36 cellular contexts compared by ENCODE assay signal in genomic region chr4:130067419-130067818, GRCh38.
"Had no signal": no experiment of that assay in that cellular context is flagged by ENCODE, and none has a peak within 500 bp of the region (broad histone marks: within the 10 kb centered on the region; RNA-seq: fewer than 3 reads in every experiment).

No MANE protein-coding gene starts in this region.

- H3K4me1 Mint-ChIP-seq: activated B cell treated with CpG ODN at 0.5 μM for 24 hours; activated CD4-positive, alpha-beta T cell treated with anti-CD3 and anti-CD28 coated beads, Interleukin-2, amount 10 ng/mL, durations not matched to agents 24 days and 14 days; activated naive CD4-positive, alpha-beta T cell treated with anti-CD3 and anti-CD28 coated beads, Interleukin-2, amount 10 ng/mL, durations not matched to agents 7 days and 5 days; activated naive CD4-positive, alpha-beta T cell treated with anti-CD3 and anti-CD28 coated beads, Interleukin-2, amount 50 U/mL, for 24 hours; activated naive CD8-positive, alpha-beta T cell treated with anti-CD3 and anti-CD28 coated beads, Interleukin-2, amount 10 ng/mL, durations not matched to agents 7 days and 5 days; activated naive CD8-positive, alpha-beta T cell treated with anti-CD3 and anti-CD28 coated beads, Interleukin-2, amount 50 U/mL, for 24 hours; brain; central memory CD8-positive, alpha-beta T cell had no signal

- H3K9me3 ChIP-seq: ascending aorta had no signal

- H3K27me3 ChIP-seq: ascending aorta, cardiac muscle cell had no signal

- H3K27ac Mint-ChIP-seq: activated B cell treated with CpG ODN at 0.5 μM for 24 hours; activated CD4-positive, alpha-beta memory T cell treated with anti-CD3 and anti-CD28 coated beads for 36 hours; activated CD4-positive, alpha-beta T cell treated with anti-CD3 and anti-CD28 coated beads, Interleukin-2, amount 10 ng/mL, durations not matched to agents 24 days and 14 days; activated CD8-positive, alpha-beta T cell treated with anti-CD3 and anti-CD28 coated beads for 36 hours; activated naive CD4-positive, alpha-beta T cell treated with anti-CD3 and anti-CD28 coated beads, Interleukin-2, amount 10 ng/mL, durations not matched to agents 7 days and 5 days; activated naive CD4-positive, alpha-beta T cell treated with anti-CD3 and anti-CD28 coated beads, Interleukin-2, amount 50 U/mL, for 24 hours; activated naive CD8-positive, alpha-beta T cell; activated naive CD8-positive, alpha-beta T cell treated with anti-CD3 and anti-CD28 coated beads, Interleukin-2, amount 10 ng/mL, durations not matched to agents 7 days and 5 days; activated naive CD8-positive, alpha-beta T cell treated with anti-CD3 and anti-CD28 coated beads, Interleukin-2, amount 50 U/mL, for 24 hours; activated T-cell treated with anti-CD3 and anti-CD28 coated beads, Interleukin-2, amount 50 U/mL, for 24 hours; activated T-helper 2 cell treated with anti-CD3 and anti-CD28 coated beads, Interferon-gamma antibody, Interleukin-2, Interleukin-4, amounts not matched to agents 10 μg/mL and 5 μg/mL and 100 μg/mL, durations not matched to agents 14 hours and 24 hours and 36 hours; brain; T-helper 1 cell treated with Interleukin-12 subunit alpha and Interleukin-12 subunit beta and Interleukin-4 antibody, amounts not matched to agents 30 μg/mL and 1 μg/mL, for 36 hours; T-helper 2 cell treated with Interferon-gamma antibody and Interleukin-4, amounts not matched to agents 5 μg/mL and 100 μg/mL, for 36 hours had no signal

- H3K4me3 ChIP-seq: ascending aorta, cardiac muscle cell had no signal

- H3K27ac ChIP-seq: ascending aorta, cardiac muscle cell, VCaP had no signal

- H3K4me1 ChIP-seq: ascending aorta had no signal

- H3K36me3 ChIP-seq: ascending aorta, cardiac muscle cell had no signal

- DNase-seq: activated B cell treated with CpG ODN at 0.5 μM for 24 hours; activated CD4-positive, alpha-beta memory T cell treated with anti-CD3 and anti-CD28 coated beads for 36 hours; activated CD4-positive, alpha-beta T cell treated with anti-CD3 and anti-CD28 coated beads for 4 hours; activated CD4-positive, alpha-beta T cell treated with anti-CD3 and anti-CD28 coated beads, Interleukin-2, amount 10 ng/mL, durations not matched to agents 24 days and 14 days; activated CD4-positive, alpha-beta T cell treated with anti-CD3 and anti-CD28 coated beads, Interleukin-2, amount 50 U/mL, for 1 hour; activated CD4-positive, alpha-beta T cell treated with anti-CD3 and anti-CD28 coated beads, Interleukin-2, amount 50 U/mL, for 4 hours; activated CD4-positive, CD25-positive, alpha-beta regulatory T cell treated with anti-CD3 and anti-CD28 coated beads, Interleukin-2, amount 50 U/mL, for 72 hours; activated CD8-positive, alpha-beta memory T cell treated with anti-CD3 and anti-CD28 coated beads, Interleukin-2, amount 50 U/mL, for 48 hours; activated CD8-positive, alpha-beta T cell treated with anti-CD3 and anti-CD28 coated beads for 36 hours; activated effector memory CD4-positive, alpha-beta T cell treated with Interleukin-2 at 50 U/mL for 16 hours; activated gamma-delta T cell; activated naive CD4-positive, alpha-beta T cell treated with anti-CD3 and anti-CD28 coated beads, Interleukin-2, amount 10 ng/mL, durations not matched to agents 7 days and 5 days; activated naive CD4-positive, alpha-beta T cell treated with Interleukin-2 at 50 U/mL for 16 hours; activated naive CD8-positive, alpha-beta T cell treated with anti-CD3 and anti-CD28 coated beads, Interleukin-2, amount 10 ng/mL, durations not matched to agents 7 days and 5 days; activated naive CD8-positive, alpha-beta T cell treated with anti-CD3 and anti-CD28 coated beads, Interleukin-2, amount 50 U/mL, for 24 hours; activated T-cell treated with anti-CD3 and anti-CD28 coated beads, Interleukin-2, amount 50 U/mL, for 24 hours; activated T-cell treated with anti-CD3 and anti-CD28 coated beads, Interleukin-2, amount 50 U/mL, for 48 hours; amygdala; anterior cingulate cortex; caudate nucleus; SW 1271; T-helper 1 cell; T-helper 2 cell; T-helper 9 cell had no signal

- H3K27me3 Mint-ChIP-seq: activated B cell treated with CpG ODN at 0.5 μM for 24 hours; activated CD4-positive, alpha-beta memory T cell treated with anti-CD3 and anti-CD28 coated beads for 36 hours; activated CD4-positive, alpha-beta T cell treated with anti-CD3 and anti-CD28 coated beads, Interleukin-2, amount 10 ng/mL, durations not matched to agents 24 days and 14 days; activated CD8-positive, alpha-beta T cell treated with anti-CD3 and anti-CD28 coated beads for 36 hours; activated naive CD4-positive, alpha-beta T cell treated with anti-CD3 and anti-CD28 coated beads, Interleukin-2, amount 10 ng/mL, durations not matched to agents 7 days and 5 days; activated naive CD4-positive, alpha-beta T cell treated with anti-CD3 and anti-CD28 coated beads, Interleukin-2, amount 50 U/mL, for 24 hours; activated naive CD8-positive, alpha-beta T cell; activated naive CD8-positive, alpha-beta T cell treated with anti-CD3 and anti-CD28 coated beads, Interleukin-2, amount 10 ng/mL, durations not matched to agents 7 days and 5 days; activated naive CD8-positive, alpha-beta T cell treated with anti-CD3 and anti-CD28 coated beads, Interleukin-2, amount 50 U/mL, for 24 hours; activated T-cell treated with anti-CD3 and anti-CD28 coated beads, Interleukin-2, amount 50 U/mL, for 24 hours; brain; central memory CD8-positive, alpha-beta T cell had no signal

- H3K36me3 Mint-ChIP-seq: activated CD4-positive, alpha-beta memory T cell treated with anti-CD3 and anti-CD28 coated beads for 36 hours; activated naive CD4-positive, alpha-beta T cell treated with anti-CD3 and anti-CD28 coated beads, Interleukin-2, amount 10 ng/mL, durations not matched to agents 7 days and 5 days; activated naive CD4-positive, alpha-beta T cell treated with anti-CD3 and anti-CD28 coated beads, Interleukin-2, amount 50 U/mL, for 24 hours; activated naive CD8-positive, alpha-beta T cell; activated naive CD8-positive, alpha-beta T cell treated with anti-CD3 and anti-CD28 coated beads, Interleukin-2, amount 10 ng/mL, durations not matched to agents 7 days and 5 days; brain had no signal

- ATAC-seq: activated CD8-positive, alpha-beta T cell treated with anti-CD3 and anti-CD28 coated beads for 36 hours; activated naive CD8-positive, alpha-beta T cell treated with anti-CD3 and anti-CD28 coated beads, Interleukin-2, amount 50 U/mL, for 24 hours had no signal

- H3K9me3 Mint-ChIP-seq: activated B cell treated with CpG ODN at 0.5 μM for 24 hours; activated CD4-positive, alpha-beta memory T cell treated with anti-CD3 and anti-CD28 coated beads for 36 hours; activated CD4-positive, alpha-beta T cell treated with anti-CD3 and anti-CD28 coated beads, Interleukin-2, amount 10 ng/mL, durations not matched to agents 24 days and 14 days; activated CD8-positive, alpha-beta T cell treated with anti-CD3 and anti-CD28 coated beads for 36 hours; activated naive CD4-positive, alpha-beta T cell treated with anti-CD3 and anti-CD28 coated beads, Interleukin-2, amount 50 U/mL, for 24 hours; activated T-helper 2 cell treated with anti-CD3 and anti-CD28 coated beads, Interferon-gamma antibody, Interleukin-2, Interleukin-4, amounts not matched to agents 10 μg/mL and 5 μg/mL and 100 μg/mL, durations not matched to agents 14 hours and 24 hours and 36 hours; T-helper 1 cell treated with Interleukin-12 subunit alpha and Interleukin-12 subunit beta and Interleukin-4 antibody, amounts not matched to agents 30 μg/mL and 1 μg/mL, for 36 hours; T-helper 2 cell treated with Interferon-gamma antibody and Interleukin-4, amounts not matched to agents 5 μg/mL and 100 μg/mL, for 36 hours had no signal

- FAIRE-seq: bronchial epithelial cell, TTC549 had no signal

- H3K4me3 Mint-ChIP-seq: activated B cell treated with CpG ODN at 0.5 μM for 24 hours; activated CD4-positive, alpha-beta memory T cell treated with anti-CD3 and anti-CD28 coated beads for 36 hours; activated CD4-positive, alpha-beta T cell treated with anti-CD3 and anti-CD28 coated beads, Interleukin-2, amount 10 ng/mL, durations not matched to agents 24 days and 14 days; activated CD8-positive, alpha-beta T cell treated with anti-CD3 and anti-CD28 coated beads for 36 hours; activated naive CD4-positive, alpha-beta T cell treated with anti-CD3 and anti-CD28 coated beads, Interleukin-2, amount 10 ng/mL, durations not matched to agents 7 days and 5 days; activated naive CD4-positive, alpha-beta T cell treated with anti-CD3 and anti-CD28 coated beads, Interleukin-2, amount 50 U/mL, for 24 hours; activated naive CD8-positive, alpha-beta T cell; activated naive CD8-positive, alpha-beta T cell treated with anti-CD3 and anti-CD28 coated beads, Interleukin-2, amount 10 ng/mL, durations not matched to agents 7 days and 5 days; activated naive CD8-positive, alpha-beta T cell treated with anti-CD3 and anti-CD28 coated beads, Interleukin-2, amount 50 U/mL, for 24 hours; activated T-cell treated with anti-CD3 and anti-CD28 coated beads, Interleukin-2, amount 50 U/mL, for 24 hours; brain; central memory CD8-positive, alpha-beta T cell; T-helper 1 cell treated with Interleukin-12 subunit alpha and Interleukin-12 subunit beta and Interleukin-4 antibody, amounts not matched to agents 30 μg/mL and 1 μg/mL, for 36 hours; T-helper 2 cell treated with Interferon-gamma antibody and Interleukin-4, amounts not matched to agents 5 μg/mL and 100 μg/mL, for 36 hours had no signal
